In the genomic region with DNA sequence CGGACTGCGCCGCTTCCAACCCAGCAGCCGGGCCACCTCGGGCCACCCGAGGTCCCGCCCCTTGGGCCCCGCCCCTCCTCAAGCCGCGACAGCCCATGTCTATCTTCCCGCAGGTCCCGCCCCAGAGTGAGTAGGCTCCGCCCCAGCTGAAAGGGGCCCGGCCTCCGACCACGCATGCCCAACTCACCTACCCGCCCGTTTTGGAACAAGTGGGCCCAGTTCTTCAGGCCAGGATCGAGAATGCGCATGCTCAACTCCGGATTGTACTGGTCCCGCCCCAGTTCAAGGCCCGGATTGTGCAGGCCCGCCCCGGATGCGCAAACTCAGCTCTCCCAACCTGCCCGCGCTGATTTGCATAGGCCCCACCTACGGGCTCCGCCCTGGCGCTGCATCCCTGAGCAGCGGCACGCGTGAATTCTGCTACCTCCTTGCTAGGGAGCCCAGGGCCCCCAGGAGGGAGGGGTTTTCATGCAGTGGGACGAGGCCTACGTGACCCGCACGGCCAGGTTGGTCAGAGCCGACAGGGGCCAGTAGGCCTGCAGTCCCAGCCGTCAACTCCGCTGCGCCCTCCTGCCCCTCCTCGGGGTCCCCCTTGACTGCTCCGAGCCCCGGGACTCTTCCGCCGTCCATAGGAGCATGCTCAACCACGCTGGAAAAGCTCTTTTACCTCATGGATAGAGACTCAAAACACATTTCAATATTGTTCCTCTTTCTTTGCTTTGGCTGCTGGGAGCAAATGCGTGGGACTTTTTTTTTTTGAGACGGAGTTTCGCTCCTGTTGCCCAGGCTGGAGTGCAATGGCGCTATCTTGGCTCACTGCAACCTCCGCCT, we compare ENCODE assay signal across 8 cellular contexts. TPM values are rescaled to one million over a fixed set of nuclear protein-coding genes. Genes with fewer than 3 reads are reported as not detected.
DNase-seq lines count a peak whose midpoint lies in the region; ATAC-seq and TF ChIP-seq lines count a peak whose summit lies in the region.

TSS of gene PFKFB4 (minus strand) at position 8 of the 831 bp plus-strand sequence. CDS start 26 bp downstream, outside the sequence.

- CTCF ChIA-PET in Panc1 (lab: Charles Lee): interaction anchor here (0.6 to 1.3 kb wide), 2 partner anchors 56 to 121 kb away, joined by 3 to 4 read pairs; no protein-coding TSS in a partner anchor

- H3K9me3 ChIP-seq in Panc1 (ENCODE audit: control insufficient read depth, insufficient read depth, low read depth, low read length): no peaks in the 10 kb centered on the region
- H3K9me3 ChIP-seq in muscle layer of colon (ENCODE audit: low read length): no peaks in the 10 kb centered on the region

- peak within 1 kb of the TSS; percentile 77 for H3K27ac ChIP-seq in Panc1 (ENCODE audit: low read length)
- H3K27ac ChIP-seq in muscle layer of colon (ENCODE audit: low read depth, low read length): peak within 1 kb of the TSS; percentile 81

- no TSS peak for BruUV-seq in Panc1 (replicated peaks; lab: Mats Ljungman, UMichigan)

- ATAC-seq in GM21737 (IDR thresholded peaks at IDR 0.05; ENCODE audit: unreplicated experiment) (peak; percentile 80), Panc1 (peak; percentile 94), esophagus mucosa (peak; percentile 91)

- no peak for TF ChIP-seq CTCF in Panc1 (IDR thresholded peaks at IDR 0.05)

- H3K36me3 ChIP-seq in Panc1 (ENCODE audit: control insufficient read depth, insufficient read depth, low read length) (no peaks in the 10 kb centered on the region), muscle layer of colon (ENCODE audit: insufficient read depth, low read length) (no peaks in the 10 kb centered on the region)

- H3K27me3 ChIP-seq in Panc1 (ENCODE audit: control insufficient read depth, insufficient read depth, low read length): no peaks in the 10 kb centered on the region
- H3K27me3 ChIP-seq in muscle layer of colon (ENCODE audit: control insufficient read depth in 1 of 2, insufficient read depth in 2 of 2, low read length in 2 of 2): no peaks in the 10 kb centered on the region

- in situ Hi-C loops in Panc1 (cut with HindIII; ENCODE audit: low pct_unique_long_range_greater_than_20kb, low sequenced_read_pairs): no loop called here

- no peak within 1 kb of the TSS for H3K9ac ChIP-seq in muscle layer of colon (ENCODE audit: low read length)

- H3K4me3 ChIP-seq in Panc1 (ENCODE audit: low read depth in 2 of 2, low read length in 2 of 2) (peak within 1 kb of the TSS; percentile 59 to 65), muscle layer of colon (ENCODE audit: low read depth in 1 of 2, low read length in 2 of 2) (peak within 1 kb of the TSS; percentile 70 to 80)

- intact Hi-C loops in Panc1 (cut with micrococcal nuclease; ENCODE audit: unreplicated experiment): no loop called here

- POLR2A ChIA-PET in Panc1 (lab: Charles Lee): interaction anchor here (0.7 kb wide), 1 partner anchor 851 kb away, joined by 15 read pairs; no protein-coding TSS in a partner anchor

- H3K4me1 ChIP-seq in Panc1 (ENCODE audit: control insufficient read depth, insufficient read depth, low read length): no peaks in the 10 kb centered on the region
- peaks cover 23% of the 10 kb centered on the region for H3K4me1 ChIP-seq in muscle layer of colon (ENCODE audit: insufficient read depth, low read length)

- DNase-seq in DMS79 treated with DMSO at 0.1 percent for 48 hours (lab: John Stamatoyannopoulos, UW) (peak; percentile 88), KG1 (lab: John Stamatoyannopoulos, UW) (peak; percentile 98), Panc1 (ENCODE audit: low read depth, low spot score) (peak; percentile 95)
- DNase-seq in activated T-cell treated with anti-CD3 and anti-CD28 coated beads, Interleukin-2, amount 50 U/mL, for 48 hours: peak; percentile 100
- DNase-seq in stimulated activated CD8-positive, alpha-beta memory T cell treated with anti-CD3 and anti-CD28 coated beads, Interleukin-7, amount 100 ng/mL, for 1 hour (ENCODE audit: low read depth in 2 of 2): peak; percentile 99

RNA-seq across cellular contexts. Expression of gene PFKFB4, which starts in this region (rescaled TPM):
- total RNA-seq in Panc1 (2021; ENCODE audit: unreplicated experiment): 6.0 TPM
- 13.5 TPM for polyA plus RNA-seq in Panc1 (2012; ENCODE audit: insufficient read length)
- total RNA-seq in esophagus mucosa: 8.3 TPM

Comparison
In these comparisons a context has a peak if more than half of its experiments do, and no peak if none do; other contexts are left out.
1. Peak in every context shown above with its lines: DNase-seq, ATAC-seq, H3K4me3 ChIP-seq and H3K27ac ChIP-seq.